In the genomic region with DNA sequence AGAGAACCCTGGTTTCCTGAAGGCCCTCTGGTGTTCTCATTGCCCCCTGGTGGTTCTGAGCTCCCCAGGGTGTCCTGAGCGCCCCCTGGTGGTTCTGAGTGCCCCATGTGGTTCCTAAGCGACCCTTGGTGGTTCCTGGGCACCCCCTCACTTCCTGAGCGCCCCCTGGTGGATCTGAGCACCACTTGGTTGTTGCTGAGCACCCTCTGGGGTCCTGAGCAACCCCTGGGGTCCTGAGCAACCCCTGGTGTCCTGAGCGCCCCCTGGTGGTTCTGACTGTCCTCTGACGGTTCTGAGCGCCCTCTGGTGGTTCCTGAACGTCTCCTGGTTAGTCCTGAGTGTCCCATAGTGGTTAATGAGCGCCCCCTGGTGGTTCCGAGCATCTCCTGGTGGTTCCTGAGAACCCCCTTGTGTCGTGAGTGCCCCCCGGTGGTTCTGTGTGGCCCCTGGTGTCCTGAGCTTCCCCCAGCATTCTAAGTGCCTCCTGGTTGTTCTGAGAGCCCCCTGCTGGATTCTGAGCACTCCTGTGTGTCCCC, we compare ENCODE assay signal across 8 cellular contexts.
A peak's percentile ranks its signal among the peaks of the same experiment; 100 is the strongest.
DNase-seq lines count a peak whose midpoint lies in the region; TF ChIP-seq lines count a peak whose summit lies in the region.

No MANE protein-coding gene starts in this region.

- no peak for TF ChIP-seq POLR2A in NB4 (IDR thresholded peaks at IDR 0.05; ENCODE audit: extremely low read depth, insufficient read length)

- H3K4me3 ChIP-seq in NB4 (ENCODE audit: low read depth, low read length): no peak overlapping the region

- TF ChIP-seq CTCF in GM12873 (IDR thresholded peaks at IDR 0.05; ENCODE audit: insufficient read depth, low read depth, low read length, missing control alignments) (peak; percentile 89), NB4 (IDR thresholded peaks at IDR 0.05; ENCODE audit: low read depth, low read length) (peak; percentile 78)

- peak; percentile 78 for DNase-seq in NB4 (ENCODE audit: low read depth)
- peak; percentile 56 for DNase-seq in activated naive CD8-positive, alpha-beta T cell treated with anti-CD3 and anti-CD28 coated beads, Interleukin-2, amount 50 U/mL, for 16 hours (ENCODE audit: low read depth, low spot score)
- DNase-seq in stimulated activated CD4-positive, alpha-beta T cell treated with anti-CD3 and anti-CD28 coated beads, Interleukin-1b, Interleukin-23, amount 100 ng/mL, for 24 hours (ENCODE audit: low read depth in 4 of 4, low spot score in 1 of 4): peak in 3 of 4 experiments; percentile 60 to 77 (median 67)
- DNase-seq in AG20443 (ENCODE audit: low spot score): no peak
- DNase-seq in NCI-H446 (lab: John Stamatoyannopoulos, UW): no peak
- no peak for DNase-seq in SHP77 treated with DMSO at 0.1 percent for 48 hours (lab: John Stamatoyannopoulos, UW)
- DNase-seq in NOMO-1 treated with dmso at 0.1 percent for 144 hours (lab: John Stamatoyannopoulos, UW; ENCODE audit: unreplicated experiment): no peak

Comparison
In these comparisons a context has a peak if more than half of its experiments do, and no peak if none do; other contexts are left out.
1. DNase-seq: peak in NB4 (single experiment), activated naive CD8-positive, alpha-beta T cell treated with anti-CD3 and anti-CD28 coated beads, Interleukin-2, amount 50 U/mL, for 16 hours (single experiment) and stimulated activated CD4-positive, alpha-beta T cell treated with anti-CD3 and anti-CD28 coated beads, Interleukin-1b, Interleukin-23, amount 100 ng/mL, for 24 hours (3 of 4); none in AG20443 (single experiment), NCI-H446 (0 of 2), SHP77 treated with DMSO at 0.1 percent for 48 hours (single experiment) and NOMO-1 treated with dmso at 0.1 percent for 144 hours (single experiment).